Comparison of ENCODE assay signal across 8 cellular contexts in the genomic region with DNA sequence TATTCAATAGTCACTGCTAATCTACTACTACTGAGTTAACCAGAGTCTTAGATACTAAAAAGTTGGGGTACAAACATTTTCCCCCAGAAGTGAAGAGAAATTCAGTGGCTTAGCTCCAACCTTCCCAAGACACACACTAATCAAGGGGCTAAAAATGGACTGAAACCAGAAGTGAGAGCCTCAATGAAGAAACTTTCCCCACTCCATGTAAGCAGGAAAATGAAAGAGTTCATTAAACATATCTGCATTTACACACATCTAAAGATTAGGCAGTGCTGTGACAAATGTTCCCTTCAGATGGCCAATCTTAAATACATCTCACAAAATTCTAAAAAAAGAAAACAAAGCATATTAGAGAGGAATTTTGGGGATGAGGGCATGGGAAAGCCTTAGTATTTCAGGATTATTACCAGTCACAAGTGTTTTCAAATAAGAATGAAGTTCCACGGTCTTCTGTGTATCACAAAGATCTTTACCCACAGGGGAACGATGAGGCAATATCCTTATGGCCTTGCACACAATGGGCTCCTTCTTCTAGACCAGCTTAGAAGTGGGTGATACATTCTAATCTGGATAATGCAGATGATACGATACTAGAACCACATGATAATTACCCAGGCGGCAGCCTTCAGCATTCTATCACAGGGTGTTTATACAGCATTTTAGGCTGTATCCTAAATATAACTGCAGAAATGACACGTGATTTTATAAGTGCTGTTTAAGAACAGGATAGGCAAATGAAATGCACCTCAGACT. TPM values are rescaled to one million over a fixed set of nuclear protein-coding genes. Genes with fewer than 3 reads are reported as not detected.
DNase-seq lines count a peak whose midpoint lies in the region; ATAC-seq and TF ChIP-seq lines count a peak whose summit lies in the region.

No MANE protein-coding gene starts in this region.

- H3K27ac Mint-ChIP-seq in activated B cell treated with CpG ODN at 0.5 μM for 24 hours: peak overlapping the region; percentile 96
- H3K27ac Mint-ChIP-seq in naive thymus-derived CD4-positive, alpha-beta T cell: peak overlapping the region; percentile 87 to 99 (median 95)

- POLR2A ChIA-PET in activated B cell treated with CpG ODN at 0.5 μM for 24 hours (lab: Charles Lee): interaction anchor here (0.6 to 9.0 kb wide), 11 partner anchors 12 to 1054 kb away, joined by 3 to 173 read pairs (median 4); partner anchors contain the start of gene ANKRD44
- POLR2A ChIA-PET in naive thymus-derived CD4-positive, alpha-beta T cell (lab: Charles Lee): interaction anchor here (0.8 to 9.2 kb wide), 19 partner anchors 10 to 156 kb away, joined by 3 to 158 read pairs (median 3); partner anchors contain the start of genes ANKRD44 and SF3B1

- CTCF ChIA-PET in activated B cell treated with CpG ODN at 0.5 μM for 24 hours (lab: Charles Lee): interaction anchor here (0.9 to 2.4 kb wide), 4 partner anchors 11 to 102 kb away, joined by 3 to 7 read pairs (median 3); no protein-coding TSS in a partner anchor
- CTCF ChIA-PET in naive thymus-derived CD4-positive, alpha-beta T cell (lab: Charles Lee): interaction anchor here (0.5 to 1.4 kb wide), 5 partner anchors 12 to 28 kb away, joined by 3 read pairs; no protein-coding TSS in a partner anchor

- intact Hi-C loops in activated B cell treated with CpG ODN at 0.5 μM for 24 hours (cut with micrococcal nuclease): loop anchor here (1.0 to 10.0 kb wide), 3 partner anchors 14 to 1119 kb away; partner anchors contain the start of gene STK17B
- intact Hi-C loops in naive thymus-derived CD4-positive, alpha-beta T cell (cut with micrococcal nuclease): loop anchor here (1.0 kb wide), 4 partner anchors 8 to 94 kb away; no protein-coding TSS in a partner anchor

- ATAC-seq in GM18873 (IDR thresholded peaks at IDR 0.05; ENCODE audit: low FRiP score, unreplicated experiment): peak; percentile 36
- peak; percentile 31 for ATAC-seq in HG03095 (IDR thresholded peaks at IDR 0.05; ENCODE audit: unreplicated experiment)
- ATAC-seq in activated B cell treated with CpG ODN at 0.5 μM for 24 hours (ENCODE audit: low read depth): peak; percentile 41
- peak; percentile 80 for ATAC-seq in naive thymus-derived CD4-positive, alpha-beta T cell
- no peak for ATAC-seq in HG02588 (IDR thresholded peaks at IDR 0.05; ENCODE audit: unreplicated experiment)
- ATAC-seq in foreskin keratinocyte: no peak

- H3K36me3 Mint-ChIP-seq in activated B cell treated with CpG ODN at 0.5 μM for 24 hours (ENCODE audit: low read depth): peaks cover 45% of the 10 kb centered on the region
- H3K36me3 Mint-ChIP-seq in naive thymus-derived CD4-positive, alpha-beta T cell: peaks cover 0 to 49% (median 29%) of the 10 kb centered on the region in 5 donors

- H3K27me3 ChIP-seq in naive thymus-derived CD4-positive, alpha-beta T cell (ENCODE audit: control insufficient read depth in 2 of 2, insufficient read depth in 2 of 2, low read length in 2 of 2): no peaks in the 10 kb centered on the region
- no peaks in the 10 kb centered on the region for H3K27me3 ChIP-seq in foreskin keratinocyte

- H3K36me3 ChIP-seq in naive thymus-derived CD4-positive, alpha-beta T cell (ENCODE audit: control insufficient read depth in 2 of 3, insufficient read depth in 3 of 3, low read length in 3 of 3): no peaks in the 10 kb centered on the region

- peaks cover 6% of the 10 kb centered on the region for H3K9me3 Mint-ChIP-seq in activated B cell treated with CpG ODN at 0.5 μM for 24 hours
- peaks cover 0 to 15% (median 2%) of the 10 kb centered on the region in 11 donors for H3K9me3 Mint-ChIP-seq in naive thymus-derived CD4-positive, alpha-beta T cell

- H3K9me3 ChIP-seq in naive thymus-derived CD4-positive, alpha-beta T cell (ENCODE audit: control insufficient read depth in 2 of 3, low read length in 3 of 3): no peaks in the 10 kb centered on the region

- DNase-seq in activated B cell treated with CpG ODN at 0.5 μM for 24 hours (no peak), KG1 (lab: John Stamatoyannopoulos, UW) (no peak), SW 1271 (lab: John Stamatoyannopoulos, UW) (no peak), foreskin keratinocyte (no peak)
- DNase-seq in naive thymus-derived CD4-positive, alpha-beta T cell: peak in 1 of 9 donors; percentile 49

- peak overlapping the region; percentile 78 for H3K4me3 Mint-ChIP-seq in activated B cell treated with CpG ODN at 0.5 μM for 24 hours
- peak overlapping the region; percentile 74 to 97 (median 84) for H3K4me3 Mint-ChIP-seq in naive thymus-derived CD4-positive, alpha-beta T cell

- H3K4me3 ChIP-seq in naive thymus-derived CD4-positive, alpha-beta T cell (ENCODE audit: low read length): peak overlapping the region; percentile 23

- TF ChIP-seq CTCF in activated B cell treated with CpG ODN at 0.5 μM for 24 hours (IDR thresholded peaks at IDR 0.05) (no peak), foreskin keratinocyte (conservative IDR thresholded peaks at IDR 0.05) (no peak)

- no peaks in the 10 kb centered on the region for H3K27me3 Mint-ChIP-seq in activated B cell treated with CpG ODN at 0.5 μM for 24 hours
- no peaks in the 10 kb centered on the region for H3K27me3 Mint-ChIP-seq in naive thymus-derived CD4-positive, alpha-beta T cell

- peak overlapping the region; percentile 69 for H3K27ac ChIP-seq in naive thymus-derived CD4-positive, alpha-beta T cell (ENCODE audit: low read depth, low read length)
- no peak overlapping the region for H3K27ac ChIP-seq in foreskin keratinocyte

- H3K4me1 Mint-ChIP-seq in activated B cell treated with CpG ODN at 0.5 μM for 24 hours: peaks cover 91% of the 10 kb centered on the region
- peaks cover 71 to 96% (median 91%) of the 10 kb centered on the region in 7 donors for H3K4me1 Mint-ChIP-seq in naive thymus-derived CD4-positive, alpha-beta T cell

- H3K4me1 ChIP-seq in naive thymus-derived CD4-positive, alpha-beta T cell (ENCODE audit: control insufficient read depth in 2 of 2, insufficient read depth in 2 of 2, low read length in 2 of 2): peaks cover 87 to 93% of the 10 kb centered on the region in 2 donors
- H3K4me1 ChIP-seq in foreskin keratinocyte: no peaks in the 10 kb centered on the region

RNA-seq across cellular contexts. Expression of gene ANKRD44, which starts 17.1 kb away (rescaled TPM):
- total RNA-seq in activated B cell treated with CpG ODN at 0.5 μM for 24 hours (154 and 185 TPM in 2 replicates), foreskin keratinocyte (0.99 and 2.0 TPM in 2 replicates)
- 100 to 1,000 TPM; 234 to 296 (median 291) TPM for total RNA-seq in naive thymus-derived CD4-positive, alpha-beta T cell
- polyA plus RNA-seq in naive thymus-derived CD4-positive, alpha-beta T cell: 10 to 100 TPM; 88.6 to 95.4 TPM
- polyA plus RNA-seq in foreskin keratinocyte: 0.07 and 0.37 TPM in 2 replicates

Comparison
In these comparisons a context has a peak if more than half of its experiments do, and no peak if none do; other contexts are left out.
1. ATAC-seq: peak in GM18873 (single experiment), HG03095 (single experiment), activated B cell treated with CpG ODN at 0.5 μM for 24 hours (single experiment) and naive thymus-derived CD4-positive, alpha-beta T cell (single experiment); none in HG02588 (single experiment) and foreskin keratinocyte (single experiment).
2. RNA of gene ANKRD44, which starts 17.1 kb away (total RNA-seq): 234 to 296 TPM in naive thymus-derived CD4-positive, alpha-beta T cell and 154 to 185 TPM in activated B cell treated with CpG ODN at 0.5 μM for 24 hours; 0.99 to 2.0 TPM in foreskin keratinocyte; every median in the first group is over 10 times any median in the second.